ENCODE assay signal across 23 cellular contexts in genomic region chr17:7101531-7101930, GRCh38. TPM values are rescaled to one million over a fixed set of nuclear protein-coding genes. Genes with fewer than 3 reads are reported as not detected.
DNase-seq lines count a peak whose midpoint lies in the region; ATAC-seq, FAIRE-seq and TF ChIP-seq lines count a peak whose summit lies in the region.
"Had no signal": no experiment of that assay in that cellular context is flagged by ENCODE, and none has a peak within 500 bp of the region (broad histone marks: within the 10 kb centered on the region; RNA-seq: fewer than 3 reads in every experiment).

No MANE protein-coding gene starts in this region.

- no peak overlapping the region for H3K9ac ChIP-seq in HepG2 (ENCODE audit: insufficient read depth, low read depth, low read length)
- H3K9ac ChIP-seq: BLaER1 had no signal

- CTCF ChIA-PET in HepG2 (lab: Yijun Ruan, JAX; ENCODE audit: low intra/inter-chr PET ratio, low total read pairs): no interaction called here

- H3K36me3 ChIP-seq in heart right ventricle (no peaks in the 10 kb centered on the region), HepG2 (replicated peaks in 1 of 2; ENCODE audit: control insufficient read depth in 1 of 2, insufficient read depth in 2 of 2, low read length in 2 of 2) (peaks cover 21 to 43% of the 10 kb centered on the region in 2 experiments)
- H3K36me3 ChIP-seq: BLaER1 had no signal

- no peak for TF ChIP-seq RAD21 in HepG2 (CRISPR knock-in tag; IDR thresholded peaks at IDR 0.05)

- intact Hi-C loops in Right ventricle myocardium superior (cut with DNase I) (no loop called here), heart right ventricle (cut with DNase I) (no loop called here), HepG2 (cut with micrococcal nuclease; ENCODE audit: unreplicated experiment) (no loop called here)
- intact Hi-C loops in dendritic cell treated with granulocyte-macrophage colony-stimulating factor and Interleukin-4, amounts not matched to agents 40 ng/mL and 50 ng/mL, for 4 days (cut with micrococcal nuclease): no loop called here

- no peaks in the 10 kb centered on the region for H3K9me3 ChIP-seq in heart right ventricle
- H3K9me3 ChIP-seq in HepG2 (ENCODE audit: low read length): no peaks in the 10 kb centered on the region
- H3K9me3 ChIP-seq: BLaER1 had no signal

- no peak overlapping the region for H3K4me2 ChIP-seq in HepG2 (ENCODE audit: low read depth, low read length)
- H3K4me2 ChIP-seq: BLaER1 had no signal

- no peak overlapping the region for H3K27ac ChIP-seq in heart right ventricle
- no peak overlapping the region for H3K27ac ChIP-seq in HepG2 (ENCODE audit: extremely low read length, insufficient read depth, low read length)
- H3K27ac ChIP-seq in substantia nigra (ENCODE audit: low read depth, low read length, poor library complexity, severe bottlenecking): no peak overlapping the region
- H3K27ac ChIP-seq: BLaER1 had no signal

- H3K9me3 Mint-ChIP-seq in dendritic cell treated with granulocyte-macrophage colony-stimulating factor and Interleukin-4, amounts not matched to agents 40 ng/mL and 50 ng/mL, for 4 days: no peaks in the 10 kb centered on the region
- H3K9me3 Mint-ChIP-seq: CD8-positive, alpha-beta T cell had no signal

- TF ChIP-seq POLR2A in HepG2 (IDR thresholded peaks at IDR 0.05; ENCODE audit: insufficient read depth in 1 of 2, low read depth in 2 of 2, low read length in 2 of 2) (no peak), GM12891 (IDR thresholded peaks at IDR 0.05; ENCODE audit: low read depth, low read length) (no peak)

- H2AFZ ChIP-seq in HepG2 (ENCODE audit: low read length): no peak overlapping the region

- H3K27me3 ChIP-seq in heart right ventricle (peaks cover 0 to 34% (median 30%) of the 10 kb centered on the region in 7 donors), HepG2 (ENCODE audit: control insufficient read depth in 1 of 2, insufficient read depth in 2 of 2, low read length in 2 of 2) (no peaks in the 10 kb centered on the region)
- H3K27me3 ChIP-seq: BLaER1 had no signal

- peaks cover 62% of the 10 kb centered on the region for H3K4me1 Mint-ChIP-seq in dendritic cell treated with granulocyte-macrophage colony-stimulating factor and Interleukin-4, amounts not matched to agents 40 ng/mL and 50 ng/mL, for 4 days (ENCODE audit: low read depth)

- BruUV-seq in HepG2 (replicated peaks; lab: Mats Ljungman, UMichigan): TSS peak; percentile 56

- no peak overlapping the region for H3K4me3 Mint-ChIP-seq in dendritic cell treated with granulocyte-macrophage colony-stimulating factor and Interleukin-4, amounts not matched to agents 40 ng/mL and 50 ng/mL, for 4 days
- H3K4me3 Mint-ChIP-seq: CD8-positive, alpha-beta T cell had no signal

- TF ChIP-seq EP300 in HepG2 (IDR thresholded peaks at IDR 0.05; ENCODE audit: low read depth in 2 of 2, low read length in 2 of 2) (no peak), HepG2 (CRISPR knock-in tag; IDR thresholded peaks at IDR 0.05; ENCODE audit: borderline replicate concordance) (no peak)

- H3K79me2 ChIP-seq in HepG2 (ENCODE audit: insufficient read depth, low read length): no peaks in the 10 kb centered on the region

- H3K4me1 ChIP-seq in heart right ventricle (peaks cover 0 to 8% (median 0%) of the 10 kb centered on the region in 9 donors), HepG2 (ENCODE audit: insufficient read depth, low read length) (no peaks in the 10 kb centered on the region)

- peak overlapping the region; percentile 62 for H3K27ac Mint-ChIP-seq in dendritic cell treated with granulocyte-macrophage colony-stimulating factor and Interleukin-4, amounts not matched to agents 40 ng/mL and 50 ng/mL, for 4 days
- H3K27ac Mint-ChIP-seq: CD8-positive, alpha-beta T cell had no signal

- FAIRE-seq in HepG2 (lab: Jason Lieb, UNC) (no peak), GM12891 (lab: Jason Lieb, UNC) (no peak)
- FAIRE-seq: GM19239, K562 had no signal

- TF ChIP-seq CTCF in heart right ventricle (IDR thresholded peaks at IDR 0.05) (no peak), HepG2 (CRISPR knock-in tag; IDR thresholded peaks at IDR 0.05) (no peak)

- 89 to 90% methylated on average over 14 of the region's 14 CpGs for WGBS in heart right ventricle, 2 donors
- WGBS in HepG2 (ENCODE audit: low lambda C conversion rate): 96% methylated on average over 14 of the region's 14 CpGs

- peaks cover 15% of the 10 kb centered on the region for H3K36me3 Mint-ChIP-seq in dendritic cell treated with granulocyte-macrophage colony-stimulating factor and Interleukin-4, amounts not matched to agents 40 ng/mL and 50 ng/mL, for 4 days (ENCODE audit: low read depth)
- H3K36me3 Mint-ChIP-seq: CD8-positive, alpha-beta T cell had no signal

- in situ Hi-C loops in HepG2 (cut with HindIII; ENCODE audit: extremely low pct_ligation_motif_present, low pct_unique_long_range_greater_than_20kb): no loop called here

- no peak overlapping the region for H3K4me3 ChIP-seq in heart right ventricle
- no peak overlapping the region for H3K4me3 ChIP-seq in HepG2 (replicated peaks in 1 of 3; ENCODE audit: insufficient read depth in 1 of 3, low read depth in 2 of 3, low read length in 3 of 3)
- H3K4me3 ChIP-seq: BLaER1, K562 had no signal

- peak; percentile 17 for DNase-seq in Right ventricle myocardium superior
- DNase-seq in heart right ventricle: no peak
- no peak for DNase-seq in HepG2 (ENCODE audit: low spot score)
- DNase-seq in GM12891 (ENCODE audit: insufficient read length, low spot score): no peak
- no peak for DNase-seq in HT-29 (ENCODE audit: low spot score)
- no peak for DNase-seq in substantia nigra (lab: John Stamatoyannopoulos, UW)
- DNase-seq: 8988T; Calu3; CD8-positive, alpha-beta T cell; DMS79 treated with DMSO at 0.1 percent for 48 hours; GF-D8; GOT3; IMR-90 had no signal

- H3K27me3 Mint-ChIP-seq in dendritic cell treated with granulocyte-macrophage colony-stimulating factor and Interleukin-4, amounts not matched to agents 40 ng/mL and 50 ng/mL, for 4 days: peaks cover 6% of the 10 kb centered on the region

- H4K20me1 ChIP-seq in HepG2 (ENCODE audit: insufficient read depth, low read length): no peaks in the 10 kb centered on the region
- H4K20me1 ChIP-seq: BLaER1 had no signal

- POLR2A ChIA-PET in HepG2 (lab: Yijun Ruan, JAX): interaction anchor here (1.0 to 3.8 kb wide), 5 partner anchors 9 to 35 kb away, joined by 3 to 59 read pairs (median 7); partner anchors contain the start of gene ASGR2

- ATAC-seq in Right ventricle myocardium superior (ENCODE audit: poor library complexity) (no peak), heart right ventricle (no peak), HepG2 (peak; percentile 21; the same call in 2 of the 3 replicates), HG02981 (IDR thresholded peaks at IDR 0.05; ENCODE audit: unreplicated experiment) (no peak)
- ATAC-seq: CD8-positive, alpha-beta T cell; HCT116; K562 had no signal

RNA-seq across cellular contexts. Expression of gene ASGR2, which starts 13.1 kb away (rescaled TPM):
- 0.40 TPM for total RNA-seq in Right ventricle myocardium superior
- under 1 TPM in 5 of 10 donors, not detected in 5; 0.16 to 0.54 (median 0.25) TPM for total RNA-seq in heart right ventricle
- polyA plus RNA-seq in heart right ventricle: under 1 TPM in 1 of 2 donors, not detected in 1; 0.41 TPM
- total RNA-seq in HepG2 (2016; rRNA removed; fragmentation: Illumina TruSeq; extraction: Trizol): 142 and 320 TPM in 2 replicates
- 153 and 157 TPM in 2 replicates for total RNA-seq in HepG2 (2016; cell fraction: cytosol; rRNA removed; fragmentation: Illumina TruSeq; extraction: Trizol; ENCODE audit: low read depth)
- 137 and 326 TPM in 2 replicates for total RNA-seq in HepG2 (2016; cell fraction: insoluble cytoplasmic fraction; rRNA removed; fragmentation: Illumina TruSeq; extraction: Trizol)
- 154 and 165 TPM in 2 replicates for total RNA-seq in HepG2 (2016; cell fraction: membrane; rRNA removed; fragmentation: Illumina TruSeq; extraction: Trizol)
- total RNA-seq in HepG2 (2016; cell fraction: nucleus; rRNA removed; fragmentation: Illumina TruSeq; extraction: Trizol): 251 and 289 TPM in 2 replicates
- polyA plus RNA-seq in HepG2 (2011; rRNA removed): 754 and 762 TPM in 2 replicates
- polyA plus RNA-seq in HepG2 (2011; cell fraction: cytosol; rRNA removed): 620 and 780 TPM in 2 replicates
- 692 and 800 TPM in 2 replicates for polyA plus RNA-seq in HepG2 (2011; cell fraction: nucleus; rRNA removed)
- 341 and 394 TPM in 2 replicates for polyA plus RNA-seq in HepG2 (2012)
- polyA plus RNA-seq in HepG2 (2016; cell fraction: cytosol; fragmentation: Illumina TruSeq; extraction: Trizol; ENCODE audit: low read depth): 194 and 207 TPM in 2 replicates
- polyA plus RNA-seq in HepG2 (2016; cell fraction: insoluble cytoplasmic fraction; fragmentation: Illumina TruSeq; extraction: Trizol; ENCODE audit: low read depth): 170 and 186 TPM in 2 replicates
- 175 and 177 TPM in 2 replicates for polyA plus RNA-seq in HepG2 (2016; cell fraction: membrane; fragmentation: Illumina TruSeq; extraction: Trizol; ENCODE audit: low read depth)
- 623 and 667 TPM in 2 replicates for polyA plus RNA-seq in HepG2 (2016; cell fraction: nucleus; fragmentation: Illumina TruSeq; extraction: Trizol; ENCODE audit: insufficient read depth, low read depth)
- polyA minus RNA-seq in HepG2 (2011; rRNA and poly(A)+ RNA removed; ENCODE audit: low replicate concordance): 371 TPM in 1 of 2 replicates, not detected in the other
- polyA minus RNA-seq in HepG2 (2011; cell fraction: cytosol; rRNA and poly(A)+ RNA removed): 131 TPM in 2 replicates
- 102 and 109 TPM in 2 replicates for polyA minus RNA-seq in HepG2 (2011; cell fraction: nucleus; rRNA and poly(A)+ RNA removed)
- polyA plus RNA-seq in GM12891 (2012; ENCODE audit: low read depth, missing spikeins): 0.15 TPM
- total RNA-seq in HT-29 (2014; rRNA removed; shearing (Covaris generic)): not detected in 2 replicates
- total RNA-seq: A673; Calu3; CD8-positive, alpha-beta T cell; H7; HT1080; IMR-90; K562 had no signal
- polyA plus RNA-seq: AG04450, IMR-90, K562 had no signal

RNA-seq across cellular contexts. Expression of gene CLEC10A, which starts 21.5 kb away (rescaled TPM):
- total RNA-seq in Right ventricle myocardium superior (5.0 TPM), heart right ventricle (10 to 100 TPM in 1 of 10 donors, 1 to 10 TPM in 9; 1.4 to 26.3 (median 2.1) TPM), HepG2 (2016; rRNA removed; fragmentation: Illumina TruSeq; extraction: Trizol) (not detected in 2 replicates)
- polyA plus RNA-seq in heart right ventricle (1 to 10 TPM; 2.5 to 3.4 TPM), HepG2 (2011; rRNA removed) (0.33 and 0.65 TPM in 2 replicates)
- not detected in 2 replicates for total RNA-seq in HepG2 (2016; cell fraction: cytosol; rRNA removed; fragmentation: Illumina TruSeq; extraction: Trizol; ENCODE audit: low read depth)
- total RNA-seq in HepG2 (2016; cell fraction: insoluble cytoplasmic fraction; rRNA removed; fragmentation: Illumina TruSeq; extraction: Trizol): 0.06 TPM in 1 of 2 replicates, not detected in the other
- not detected in 2 replicates for total RNA-seq in HepG2 (2016; cell fraction: membrane; rRNA removed; fragmentation: Illumina TruSeq; extraction: Trizol)
- 0.19 TPM in 1 of 2 replicates, not detected in the other for total RNA-seq in HepG2 (2016; cell fraction: nucleus; rRNA removed; fragmentation: Illumina TruSeq; extraction: Trizol)
- 0.08 and 0.14 TPM in 2 replicates for polyA plus RNA-seq in HepG2 (2011; cell fraction: cytosol; rRNA removed)
- polyA plus RNA-seq in HepG2 (2011; cell fraction: nucleus; rRNA removed): 1.3 and 2.4 TPM in 2 replicates
- 0.35 and 0.48 TPM in 2 replicates for polyA plus RNA-seq in HepG2 (2012)
- not detected in 2 replicates for polyA plus RNA-seq in HepG2 (2016; cell fraction: cytosol; fragmentation: Illumina TruSeq; extraction: Trizol; ENCODE audit: low read depth)
- polyA plus RNA-seq in HepG2 (2016; cell fraction: insoluble cytoplasmic fraction; fragmentation: Illumina TruSeq; extraction: Trizol; ENCODE audit: low read depth): not detected in 2 replicates
- not detected in 2 replicates for polyA plus RNA-seq in HepG2 (2016; cell fraction: membrane; fragmentation: Illumina TruSeq; extraction: Trizol; ENCODE audit: low read depth)
- 0.68 and 0.90 TPM in 2 replicates for polyA plus RNA-seq in HepG2 (2016; cell fraction: nucleus; fragmentation: Illumina TruSeq; extraction: Trizol; ENCODE audit: insufficient read depth, low read depth)
- 0.18 TPM in 1 of 2 replicates, not detected in the other for polyA minus RNA-seq in HepG2 (2011; rRNA and poly(A)+ RNA removed; ENCODE audit: low replicate concordance)
- not detected in 2 replicates for polyA minus RNA-seq in HepG2 (2011; cell fraction: cytosol; rRNA and poly(A)+ RNA removed)
- polyA minus RNA-seq in HepG2 (2011; cell fraction: nucleus; rRNA and poly(A)+ RNA removed): 0.64 and 1.2 TPM in 2 replicates
- polyA plus RNA-seq in GM12891 (2012; ENCODE audit: low read depth, missing spikeins): not detected
- not detected in 2 replicates for total RNA-seq in HT-29 (2014; rRNA removed; shearing (Covaris generic))
- total RNA-seq: A673; Calu3; CD8-positive, alpha-beta T cell; H7; HT1080; IMR-90 had no signal
- polyA plus RNA-seq: AG04450, IMR-90 had no signal

RNA-seq across cellular contexts. Expression of gene SLC16A11, which starts 57.6 kb away (rescaled TPM):
- 0.56 TPM for total RNA-seq in Right ventricle myocardium superior
- total RNA-seq in heart right ventricle: 1 to 10 TPM in 1 of 10 donors, under 1 TPM in 9; 0.19 to 1.1 (median 0.48) TPM
- polyA plus RNA-seq in heart right ventricle: 1 to 10 TPM in 1 of 2 donors, under 1 TPM in 1; 0.78 to 2.1 TPM
- total RNA-seq in HepG2 (2016; rRNA removed; fragmentation: Illumina TruSeq; extraction: Trizol): not detected in 2 replicates
- not detected in 2 replicates for total RNA-seq in HepG2 (2016; cell fraction: cytosol; rRNA removed; fragmentation: Illumina TruSeq; extraction: Trizol; ENCODE audit: low read depth)
- not detected in 2 replicates for total RNA-seq in HepG2 (2016; cell fraction: insoluble cytoplasmic fraction; rRNA removed; fragmentation: Illumina TruSeq; extraction: Trizol)
- total RNA-seq in HepG2 (2016; cell fraction: membrane; rRNA removed; fragmentation: Illumina TruSeq; extraction: Trizol): not detected in 2 replicates
- total RNA-seq in HepG2 (2016; cell fraction: nucleus; rRNA removed; fragmentation: Illumina TruSeq; extraction: Trizol): not detected in 2 replicates
- not detected in 2 replicates for polyA plus RNA-seq in HepG2 (2011; rRNA removed)
- not detected in 2 replicates for polyA plus RNA-seq in HepG2 (2011; cell fraction: cytosol; rRNA removed)
- polyA plus RNA-seq in HepG2 (2011; cell fraction: nucleus; rRNA removed): not detected in 2 replicates
- 0.27 and 0.29 TPM in 2 replicates for polyA plus RNA-seq in HepG2 (2012)
- not detected in 2 replicates for polyA plus RNA-seq in HepG2 (2016; cell fraction: cytosol; fragmentation: Illumina TruSeq; extraction: Trizol; ENCODE audit: low read depth)
- not detected in 2 replicates for polyA plus RNA-seq in HepG2 (2016; cell fraction: insoluble cytoplasmic fraction; fragmentation: Illumina TruSeq; extraction: Trizol; ENCODE audit: low read depth)
- not detected in 2 replicates for polyA plus RNA-seq in HepG2 (2016; cell fraction: membrane; fragmentation: Illumina TruSeq; extraction: Trizol; ENCODE audit: low read depth)
- polyA plus RNA-seq in HepG2 (2016; cell fraction: nucleus; fragmentation: Illumina TruSeq; extraction: Trizol; ENCODE audit: insufficient read depth, low read depth): not detected in 2 replicates
- polyA minus RNA-seq in HepG2 (2011; rRNA and poly(A)+ RNA removed; ENCODE audit: low replicate concordance): not detected in 2 replicates
- polyA minus RNA-seq in HepG2 (2011; cell fraction: cytosol; rRNA and poly(A)+ RNA removed): not detected in 2 replicates
- not detected in 2 replicates for polyA minus RNA-seq in HepG2 (2011; cell fraction: nucleus; rRNA and poly(A)+ RNA removed)
- polyA plus RNA-seq in GM12891 (2012; ENCODE audit: low read depth, missing spikeins): 2.0 TPM
- not detected in 2 replicates for total RNA-seq in HT-29 (2014; rRNA removed; shearing (Covaris generic))
- total RNA-seq: Calu3, HT1080, IMR-90, K562 had no signal
- polyA plus RNA-seq: AG04450, IMR-90, K562 had no signal

Comparison
In these comparisons a context has a peak if more than half of its experiments do, and no peak if none do; other contexts are left out.
1. RNA of gene ASGR2, which starts 13.1 kb away (total RNA-seq): 137 to 326 TPM in HepG2; 0.40 TPM in Right ventricle myocardium superior (single experiment), 0.16 to 0.54 TPM in heart right ventricle and not detected in HT-29; every median in the first group is over 10 times any median in the second.